ENCODE assay signal across 10 cellular contexts in genomic region chr6:159819932-159820640, GRCh38. TPM values are rescaled to one million over a fixed set of nuclear protein-coding genes. Genes with fewer than 3 reads are reported as not detected.
DNase-seq lines count a peak whose midpoint lies in the region; ATAC-seq and TF ChIP-seq lines count a peak whose summit lies in the region.
"Had no signal": no experiment of that assay in that cellular context is flagged by ENCODE, and none has a peak within 500 bp of the region (broad histone marks: within the 10 kb centered on the region; RNA-seq: fewer than 3 reads in every experiment).

No MANE protein-coding gene starts in this region.

- H3K36me3 Mint-ChIP-seq in activated naive CD4-positive, alpha-beta T cell treated with anti-CD3 and anti-CD28 coated beads, Interleukin-2, amount 50 U/mL, for 72 hours: no peaks in the 10 kb centered on the region

- H3K36me3 ChIP-seq in adrenal gland (replicated peaks in 1 of 2): no peaks in the 10 kb centered on the region

- TF ChIP-seq POLR2A in adrenal gland (IDR thresholded peaks at IDR 0.05): no peak

- no peaks in the 10 kb centered on the region for H3K9me3 Mint-ChIP-seq in activated naive CD4-positive, alpha-beta T cell treated with anti-CD3 and anti-CD28 coated beads, Interleukin-2, amount 50 U/mL, for 72 hours

- peak overlapping the region; percentile 49 to 78 for H3K27ac Mint-ChIP-seq in activated naive CD4-positive, alpha-beta T cell treated with anti-CD3 and anti-CD28 coated beads, Interleukin-2, amount 50 U/mL, for 72 hours

- no peaks in the 10 kb centered on the region for H3K27me3 ChIP-seq in adrenal gland

- 56 to 66% (median 63%) methylated on average over 19 to 28 of the region's 28 CpGs for WGBS in adrenal gland, 4 donors

- no peaks in the 10 kb centered on the region for H3K9me3 ChIP-seq in adrenal gland (replicated peaks in 1 of 3)

- ATAC-seq in GM19372 (IDR thresholded peaks at IDR 0.05; ENCODE audit: low read depth, unreplicated experiment): peak; percentile 67
- peak; percentile 76 to 90 for ATAC-seq in activated naive CD4-positive, alpha-beta T cell treated with anti-CD3 and anti-CD28 coated beads, Interleukin-2, amount 50 U/mL, for 72 hours

- TF ChIP-seq CTCF in foreskin fibroblast (IDR thresholded peaks at IDR 0.05; ENCODE audit: low read depth, low read length) (no peak), adrenal gland (IDR thresholded peaks at IDR 0.05) (no peak)

- H3K4me1 ChIP-seq in adrenal gland (replicated peaks in 1 of 2): no peaks in the 10 kb centered on the region

- H3K4me3 ChIP-seq in foreskin fibroblast (ENCODE audit: low read depth in 1 of 2, low read length in 2 of 2) (no peak overlapping the region), adrenal gland (no peak overlapping the region)

- intact Hi-C loops in adrenal gland (cut with DNase I): no loop called here

- H3K27ac ChIP-seq in adrenal gland: no peak overlapping the region

- DNase-seq in NOMO-1 treated with DMSO at 0.1 percent for 48 hours (lab: John Stamatoyannopoulos, UW; ENCODE audit: unreplicated experiment): peak; percentile 84
- DNase-seq in activated naive CD4-positive, alpha-beta T cell treated with anti-CD3 and anti-CD28 coated beads, Interleukin-2, amount 50 U/mL, for 72 hours (ENCODE audit: low spot score in 2 of 2): no peak
- peak; percentile 53 for DNase-seq in stimulated activated CD4-positive, alpha-beta T cell treated with anti-CD3 and anti-CD28 coated beads, Interleukin-15, amount 100 ng/mL, for 24 hours
- DNase-seq in foreskin fibroblast: no peak
- no peak for DNase-seq in adrenal gland
- DNase-seq in dermis blood vessel endothelial cell: no peak
- DNase-seq in mucosa of gallbladder (ENCODE audit: low spot score): no peak
- DNase-seq: SHP77 treated with DMSO at 0.1 percent for 48 hours had no signal

RNA-seq across cellular contexts. Expression of gene PNLDC1, which starts 20.0 kb away (rescaled TPM):
- under 1 TPM; 0.35 to 0.80 TPM for total RNA-seq in activated naive CD4-positive, alpha-beta T cell treated with anti-CD3 and anti-CD28 coated beads, Interleukin-2, amount 50 U/mL, for 72 hours
- total RNA-seq in adrenal gland (1 to 10 TPM in 1 of 8 donors, under 1 TPM in 1, not detected in 6; 0.14 to 2.9 TPM), dermis blood vessel endothelial cell (0.51 TPM in 1 of 2 replicates, not detected in the other), mucosa of gallbladder (0.23 TPM)
- under 1 TPM in 2 of 3 donors, not detected in 1; 0.07 to 0.48 TPM for polyA plus RNA-seq in adrenal gland
- total RNA-seq: skeletal muscle tissue had no signal

RNA-seq across cellular contexts. Expression of gene MRPL18, which starts 29.8 kb away (rescaled TPM):
- total RNA-seq in activated naive CD4-positive, alpha-beta T cell treated with anti-CD3 and anti-CD28 coated beads, Interleukin-2, amount 50 U/mL, for 72 hours: 10 to 100 TPM; 95.2 to 97.4 TPM
- 100 to 1,000 TPM in 2 of 8 donors, 10 to 100 TPM in 6; 63.7 to 127 (median 77.1) TPM for total RNA-seq in adrenal gland
- polyA plus RNA-seq in adrenal gland: 100 to 1,000 TPM; 110 to 138 (median 132) TPM
- total RNA-seq in dermis blood vessel endothelial cell: 67.6 and 69.4 TPM in 2 replicates
- total RNA-seq in mucosa of gallbladder: 62.6 TPM

RNA-seq across cellular contexts. Expression of gene TCP1, which starts 30.7 kb away (rescaled TPM):
- 100 to 1,000 TPM; 378 to 626 TPM for total RNA-seq in activated naive CD4-positive, alpha-beta T cell treated with anti-CD3 and anti-CD28 coated beads, Interleukin-2, amount 50 U/mL, for 72 hours
- 100 to 1,000 TPM in 5 of 8 donors, 10 to 100 TPM in 3; 81.9 to 178 (median 118) TPM for total RNA-seq in adrenal gland
- 100 to 1,000 TPM in 1 of 3 donors, 10 to 100 TPM in 2; 59.0 to 235 (median 88.8) TPM for polyA plus RNA-seq in adrenal gland
- total RNA-seq in dermis blood vessel endothelial cell: 243 and 356 TPM in 2 replicates
- total RNA-seq in mucosa of gallbladder: 131 TPM

RNA-seq across cellular contexts. Expression of gene ACAT2, which starts 58.2 kb away (rescaled TPM):
- 100 to 1,000 TPM in 1 of 2 donors, 10 to 100 TPM in 1; 78.9 to 113 TPM for total RNA-seq in activated naive CD4-positive, alpha-beta T cell treated with anti-CD3 and anti-CD28 coated beads, Interleukin-2, amount 50 U/mL, for 72 hours
- 100 to 1,000 TPM in 1 of 8 donors, 10 to 100 TPM in 6, 1 to 10 TPM in 1; 8.7 to 163 (median 15.0) TPM for total RNA-seq in adrenal gland
- polyA plus RNA-seq in adrenal gland: 100 to 1,000 TPM in 1 of 3 donors, 10 to 100 TPM in 2; 10.1 to 305 (median 17.4) TPM
- 40.2 and 81.4 TPM in 2 replicates for total RNA-seq in dermis blood vessel endothelial cell
- total RNA-seq in mucosa of gallbladder: 69.3 TPM

Comparison
In these comparisons a context has a peak if more than half of its experiments do, and no peak if none do; other contexts are left out.
1. DNase-seq: peak in NOMO-1 treated with DMSO at 0.1 percent for 48 hours (single experiment) and stimulated activated CD4-positive, alpha-beta T cell treated with anti-CD3 and anti-CD28 coated beads, Interleukin-15, amount 100 ng/mL, for 24 hours (single experiment); none in activated naive CD4-positive, alpha-beta T cell treated with anti-CD3 and anti-CD28 coated beads, Interleukin-2, amount 50 U/mL, for 72 hours (0 of 2), foreskin fibroblast (0 of 2), adrenal gland (0 of 7), dermis blood vessel endothelial cell (single experiment) and mucosa of gallbladder (single experiment).